In the genomic region with DNA sequence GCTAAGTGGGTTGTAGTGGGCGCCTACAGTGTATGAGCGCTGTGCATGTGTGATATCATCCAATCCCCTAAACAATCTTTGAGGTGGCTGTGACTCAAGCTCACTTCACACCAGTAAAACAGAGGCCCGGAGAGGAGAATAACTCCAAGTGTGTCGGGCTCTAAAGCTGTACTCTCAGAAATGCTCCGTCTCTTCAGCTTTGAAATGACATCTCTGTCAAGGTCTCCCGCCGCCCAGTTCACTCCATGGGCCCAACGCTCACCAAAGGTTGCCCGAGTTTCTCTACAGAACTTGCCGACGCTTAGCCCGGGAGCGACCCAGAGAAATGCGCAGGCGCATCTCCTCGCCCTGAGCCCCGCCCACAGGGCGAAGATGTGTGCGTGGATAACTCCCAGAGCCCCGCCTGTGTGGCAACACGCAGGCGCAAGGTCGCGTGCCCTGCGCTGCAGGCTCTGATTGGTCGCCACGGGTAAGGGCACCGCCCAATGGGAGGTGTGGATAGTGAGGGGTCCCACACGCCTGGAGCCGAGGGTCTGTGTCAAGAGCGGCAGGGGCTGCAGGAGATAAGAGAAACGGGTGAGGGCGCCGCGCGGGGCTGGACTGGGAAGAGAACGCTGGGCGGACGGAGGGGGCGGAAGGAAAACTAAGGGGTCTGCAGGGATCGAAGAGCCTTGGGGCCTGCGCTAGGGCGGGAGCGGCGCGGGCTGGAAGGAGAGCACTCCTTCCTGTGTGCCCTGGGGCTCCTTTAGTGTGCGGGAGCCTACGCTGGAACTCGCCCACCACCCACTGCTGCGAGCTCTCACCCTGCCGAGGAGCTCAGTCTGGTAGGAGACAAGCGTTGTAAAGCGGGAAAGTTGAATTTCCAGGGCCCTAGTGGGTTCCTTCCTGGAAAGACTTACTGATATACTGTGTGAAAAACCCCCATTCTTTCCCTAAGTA, we compare ENCODE assay signal across 8 cellular contexts. TPM values are rescaled to one million over a fixed set of nuclear protein-coding genes. Genes with fewer than 3 reads are reported as not detected.
DNase-seq lines count a peak whose midpoint lies in the region; ATAC-seq and TF ChIP-seq lines count a peak whose summit lies in the region.

ZNF526 (plus strand) TSS at position 501 of the 939 bp plus-strand sequence. CDS start 4,092 bp downstream, outside the sequence.

- H3K27me3 ChIP-seq in rectal smooth muscle tissue (ENCODE audit: control insufficient read depth, insufficient read depth, low read length), result no peaks in the 10 kb centered on the region
- H3K27me3 ChIP-seq in aorta (ENCODE audit: control insufficient read depth in 1 of 2, insufficient read depth in 2 of 2, low read length in 1 of 2), result no peaks in the 10 kb centered on the region

- no peak for TF ChIP-seq CTCF in astrocyte of the cerebellum (IDR thresholded peaks at IDR 0.05; ENCODE audit: low read depth, low read length, missing control alignments)

- ATAC-seq in GM18511 (IDR thresholded peaks at IDR 0.05; ENCODE audit: unreplicated experiment) (peak; percentile 79), HG03025 (IDR thresholded peaks at IDR 0.05; ENCODE audit: low FRiP score, unreplicated experiment) (peak; percentile 57), aorta (ENCODE audit: low FRiP score) (peak; percentile 95)

- H3K36me3 ChIP-seq in rectal smooth muscle tissue (ENCODE audit: control insufficient read depth, insufficient read depth, low read length) (peaks cover 8% of the 10 kb centered on the region), aorta (ENCODE audit: control insufficient read depth in 1 of 2, insufficient read depth in 2 of 2, low read length in 1 of 2) (peaks cover 0 to 6% of the 10 kb centered on the region in 2 donors)

- peak; percentile 95 to 97 for DNase-seq in NCI-H2081 (lab: John Stamatoyannopoulos, UW)
- DNase-seq in T-helper 9 cell, result peak; percentile 92
- peak; percentile 93 for DNase-seq in astrocyte of the cerebellum (ENCODE audit: low read depth)
- peak; percentile 100 for DNase-seq in hepatic stellate cell (ENCODE audit: low spot score)
- peak; percentile 98 to 99 for DNase-seq in aorta

- 0 to 1% methylated on average over 52 to 53 of the region's 53 CpGs for WGBS in aorta, 2 donors

- peak within 1 kb of the TSS; percentile 61 for H3K27ac ChIP-seq in rectal smooth muscle tissue (ENCODE audit: low read depth, low read length)
- H3K27ac ChIP-seq in aorta (ENCODE audit: low read depth in 1 of 2, low read length in 2 of 2), result peak within 1 kb of the TSS; percentile 8 to 65

- H3K4me3 ChIP-seq in astrocyte of the cerebellum (ENCODE audit: low read depth, low read length) (peak within 1 kb of the TSS; percentile 87), rectal smooth muscle tissue (ENCODE audit: low read length) (peak within 1 kb of the TSS; percentile 94), aorta (ENCODE audit: low read length in 2 of 2) (peak within 1 kb of the TSS; percentile 51 to 65)

- intact Hi-C loops in aorta (cut with DNase I), result no loop called here

- peak within 1 kb of the TSS; percentile 38 for H3K9ac ChIP-seq in rectal smooth muscle tissue (ENCODE audit: low read length)

- in situ Hi-C loops in astrocyte of the cerebellum (cut with HindIII; ENCODE audit: low sequenced_read_pairs), result no loop called here

- H3K4me1 ChIP-seq in rectal smooth muscle tissue (ENCODE audit: control insufficient read depth, insufficient read depth, low read length) (peaks cover 18% of the 10 kb centered on the region), aorta (ENCODE audit: control insufficient read depth in 1 of 2, insufficient read depth in 2 of 2, low read length in 2 of 2) (no peaks in the 10 kb centered on the region)

- H3K9me3 ChIP-seq in aorta (ENCODE audit: control insufficient read depth, low read length), result no peaks in the 10 kb centered on the region

RNA-seq across cellular contexts. Expression of gene ZNF526, which starts in this region (rescaled TPM):
- total RNA-seq in aorta, result 10 to 100 TPM in 1 of 2 donors, 1 to 10 TPM in 1; 8.2 to 12.3 TPM
- 1 to 10 TPM; 2.6 to 2.8 TPM for polyA plus RNA-seq in aorta

Comparison
In these comparisons a context has a peak if more than half of its experiments do, and no peak if none do; other contexts are left out.
1. Peak in every context shown above with its lines: DNase-seq, ATAC-seq, H3K4me3 ChIP-seq and H3K27ac ChIP-seq.